ENCODE assay signal across 1 cellular context in genomic region chr1:161946071-161946987, GRCh38.
TF ChIP-seq lines count a peak whose summit lies in the region.

No MANE protein-coding gene starts in this region.

TF ChIP-seq in K562, 482 proteins besides CTCF, POLR2A, EP300 and RAD21 (continued from another document):
- TF ChIP-seq E2F5 (CRISPR knock-in tag; IDR thresholded peaks at IDR 0.05) (no peak), ZFPM2 (CRISPR knock-in tag; IDR thresholded peaks at IDR 0.05) (no peak), ZNF780A (CRISPR knock-in tag; IDR thresholded peaks at IDR 0.05) (no peak), SP2 (IDR thresholded peaks at IDR 0.05; ENCODE audit: extremely low read depth, low read depth, low read length, poor library complexity, severe bottlenecking) (no peak), MAFF (IDR thresholded peaks at IDR 0.05; ENCODE audit: low read length) (peak; percentile 71), TAF1 (IDR thresholded peaks at IDR 0.05; ENCODE audit: control insufficient read depth, extremely low read depth, insufficient read depth, low read length, severe bottlenecking) (no peak), UBTF (IDR thresholded peaks at IDR 0.05; ENCODE audit: borderline replicate concordance in 1 of 2, low read depth in 2 of 2, low read length in 2 of 2) (no peak), ZNF639 (CRISPR knock-in tag; conservative IDR thresholded peaks at IDR 0.05 in 1 of 2, IDR thresholded peaks at IDR 0.05 in 1 of 2) (no peak), ZNF740 (CRISPR knock-in tag; IDR thresholded peaks at IDR 0.05) (no peak), ZNF740 (tag; IDR thresholded peaks at IDR 0.05) (no peak), ZNF583 (CRISPR knock-in tag; IDR thresholded peaks at IDR 0.05) (no peak), TAF7 (tag; IDR thresholded peaks at IDR 0.05) (no peak)
TF ChIP-seq in K562: peak in this region for 4.
